28 cellular contexts compared by ENCODE assay signal in the genomic region with DNA sequence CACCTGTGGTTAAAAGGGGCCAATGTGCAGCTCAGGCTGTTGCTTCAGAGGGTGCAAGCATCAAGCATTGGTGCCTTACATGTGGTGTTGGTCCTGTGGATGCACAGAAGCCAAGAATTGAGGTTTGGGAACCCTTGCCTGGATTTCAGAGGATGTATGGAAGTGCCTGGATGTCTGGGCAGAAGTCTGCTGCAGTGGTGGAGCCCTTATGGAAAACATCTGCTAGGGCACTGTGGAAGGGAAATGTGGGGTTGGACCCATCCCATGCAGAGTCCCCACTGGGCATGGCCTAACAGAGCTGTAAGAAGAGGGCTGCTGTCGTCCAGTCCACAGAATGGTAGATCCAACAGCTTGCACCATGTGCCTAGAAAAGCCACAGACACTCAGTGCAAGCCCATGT. TPM values are rescaled to one million over a fixed set of nuclear protein-coding genes. Genes with fewer than 3 reads are reported as not detected.
DNase-seq lines count a peak whose midpoint lies in the region; ATAC-seq and TF ChIP-seq lines count a peak whose summit lies in the region.
"Had no signal": no experiment of that assay in that cellular context is flagged by ENCODE, and none has a peak within 500 bp of the region (broad histone marks: within the 10 kb centered on the region; RNA-seq: fewer than 3 reads in every experiment).

No MANE protein-coding gene starts in this region.

- H3F3A ChIP-seq in SK-N-SH (replicated peaks; ENCODE audit: insufficient read depth) = peaks cover under 1% of the 10 kb centered on the region

- peaks cover 93% of the 10 kb centered on the region for H3K79me2 ChIP-seq in SK-N-SH (ENCODE audit: insufficient read depth)

- H4K20me1 ChIP-seq in SK-N-SH (ENCODE audit: insufficient read depth) = peaks cover 19% of the 10 kb centered on the region

- no peak overlapping the region for H3K4me3 Mint-ChIP-seq in HFFc6
- no peak overlapping the region for H3K4me3 Mint-ChIP-seq in activated naive CD8-positive, alpha-beta T cell treated with anti-CD3 and anti-CD28 coated beads for 36 hours
- no peak overlapping the region for H3K4me3 Mint-ChIP-seq in naive thymus-derived CD4-positive, alpha-beta T cell
- H3K4me3 Mint-ChIP-seq in glutamatergic neuron (ENCODE audit: unreplicated experiment) = no peak overlapping the region
- H3K4me3 Mint-ChIP-seq: activated CD4-positive, alpha-beta T cell treated with anti-CD3 and anti-CD28 coated beads for 36 hours; activated CD8-positive, alpha-beta memory T cell treated with anti-CD3 and anti-CD28 coated beads, Interleukin-2, amount 10 ng/mL, durations not matched to agents 7 days and 5 days; activated naive CD4-positive, alpha-beta T cell treated with anti-CD3 and anti-CD28 coated beads, Interleukin-2, amount 50 U/mL, for 24 hours had no signal

- peaks cover 36% of the 10 kb centered on the region for H3K9me3 Mint-ChIP-seq in HFFc6
- H3K9me3 Mint-ChIP-seq in activated naive CD8-positive, alpha-beta T cell treated with anti-CD3 and anti-CD28 coated beads for 36 hours = peaks cover 66% of the 10 kb centered on the region
- peaks cover 16 to 90% (median 56%) of the 10 kb centered on the region in 11 donors for H3K9me3 Mint-ChIP-seq in naive thymus-derived CD4-positive, alpha-beta T cell
- peaks cover 26% of the 10 kb centered on the region for H3K9me3 Mint-ChIP-seq in glutamatergic neuron (ENCODE audit: unreplicated experiment)

- H3K36me3 Mint-ChIP-seq in HFFc6 (ENCODE audit: low read depth) (peaks cover 81% of the 10 kb centered on the region), glutamatergic neuron (ENCODE audit: unreplicated experiment) (peaks cover 54% of the 10 kb centered on the region)
- H3K36me3 Mint-ChIP-seq in activated naive CD8-positive, alpha-beta T cell treated with anti-CD3 and anti-CD28 coated beads for 36 hours = peaks cover 86% of the 10 kb centered on the region
- peaks cover 47 to 85% (median 75%) of the 10 kb centered on the region in 5 donors for H3K36me3 Mint-ChIP-seq in naive thymus-derived CD4-positive, alpha-beta T cell

- CTCF ChIA-PET in naive thymus-derived CD4-positive, alpha-beta T cell (lab: Charles Lee) = interaction anchor here (0.6 to 1.5 kb wide), 3 partner anchors 10 to 228 kb away, joined by 3 to 5 read pairs (median 4); a partner anchor contains a TSS
- CTCF ChIA-PET in SK-N-SH (lab: Yijun Ruan, JAX) = no interaction called here

- H3K9me3 ChIP-seq in naive thymus-derived CD4-positive, alpha-beta T cell (ENCODE audit: control insufficient read depth in 2 of 3, low read length in 3 of 3) = peaks cover 0 to 28% (median 12%) of the 10 kb centered on the region in 3 experiments
- H3K9me3 ChIP-seq in SK-N-SH = no peaks in the 10 kb centered on the region
- H3K9me3 ChIP-seq: suprapubic skin had no signal

- peaks cover 0 to 32% (median 9%) of the 10 kb centered on the region in 3 experiments for H3K36me3 ChIP-seq in naive thymus-derived CD4-positive, alpha-beta T cell (ENCODE audit: control insufficient read depth in 2 of 3, insufficient read depth in 3 of 3, low read length in 3 of 3)
- peaks cover 15 to 34% of the 10 kb centered on the region in 2 experiments for H3K36me3 ChIP-seq in SK-N-SH (replicated peaks in 1 of 2; ENCODE audit: control insufficient read depth in 1 of 2, insufficient read depth in 2 of 2, low read length in 1 of 2)

- no peak overlapping the region for H2AFZ ChIP-seq in SK-N-SH (ENCODE audit: low read depth)

- TF ChIP-seq EP300 in SK-N-SH (IDR thresholded peaks at IDR 0.05; ENCODE audit: borderline replicate concordance in 1 of 2, low read depth in 1 of 2, low read length in 1 of 2) = no peak

- H3K27me3 Mint-ChIP-seq in HFFc6 (ENCODE audit: insufficient read depth) (peaks cover 2% of the 10 kb centered on the region; the same call in 1 of the 2 replicates), glutamatergic neuron (ENCODE audit: unreplicated experiment) (peaks cover 9% of the 10 kb centered on the region)
- H3K27me3 Mint-ChIP-seq in activated naive CD8-positive, alpha-beta T cell treated with anti-CD3 and anti-CD28 coated beads for 36 hours = no peaks in the 10 kb centered on the region
- no peaks in the 10 kb centered on the region for H3K27me3 Mint-ChIP-seq in naive thymus-derived CD4-positive, alpha-beta T cell
- H3K27me3 Mint-ChIP-seq: activated CD4-positive, alpha-beta T cell treated with anti-CD3 and anti-CD28 coated beads for 36 hours; activated CD8-positive, alpha-beta memory T cell treated with anti-CD3 and anti-CD28 coated beads, Interleukin-2, amount 10 ng/mL, durations not matched to agents 7 days and 5 days; activated naive CD4-positive, alpha-beta T cell treated with anti-CD3 and anti-CD28 coated beads, Interleukin-2, amount 50 U/mL, for 24 hours; progenitor cell of endocrine pancreas had no signal

- no peak overlapping the region for H3K4me3 ChIP-seq in naive thymus-derived CD4-positive, alpha-beta T cell (ENCODE audit: low read length)
- no peak overlapping the region; a peak in 1 of 4 replicates for H3K4me3 ChIP-seq in SK-N-SH (ENCODE audit: low read depth in 2 of 2, low read length in 1 of 2)
- H3K4me3 ChIP-seq: ascending aorta, cardiac muscle cell, esophagus squamous epithelium, suprapubic skin had no signal

- WGBS in SK-N-SH (ENCODE audit: low lambda C conversion rate) = 90% methylated on average over 1 of the region's 1 CpG

- no peak for ATAC-seq in naive thymus-derived CD4-positive, alpha-beta T cell
- ATAC-seq in HG02642 (IDR thresholded peaks at IDR 0.05; ENCODE audit: poor library complexity, unreplicated experiment) = no peak
- ATAC-seq: activated CD4-positive, alpha-beta T cell treated with anti-CD3 and anti-CD28 coated beads for 36 hours; activated CD8-positive, alpha-beta memory T cell treated with anti-CD3 and anti-CD28 coated beads, Interleukin-2, amount 10 ng/mL, durations not matched to agents 7 days and 5 days; left lobe of liver had no signal

- TF ChIP-seq CTCF in HFFc6 (IDR thresholded peaks at IDR 0.05) = 0 out of 2 replicates have a peak, but pooled peaks have one; percentile 9
- no peak for TF ChIP-seq CTCF in glutamatergic neuron (IDR thresholded peaks at IDR 0.05; ENCODE audit: partially characterized antibody, unreplicated experiment)
- no peak for TF ChIP-seq CTCF in SK-N-SH (IDR thresholded peaks at IDR 0.05)

- TF ChIP-seq RAD21 in SK-N-SH (IDR thresholded peaks at IDR 0.05; ENCODE audit: low read length) = no peak

- H3K4me1 ChIP-seq in naive thymus-derived CD4-positive, alpha-beta T cell (ENCODE audit: control insufficient read depth in 2 of 2, insufficient read depth in 2 of 2, low read length in 2 of 2) = peaks cover 17 to 21% of the 10 kb centered on the region in 2 donors
- H3K4me1 ChIP-seq in SK-N-SH (ENCODE audit: control insufficient read depth in 1 of 2, insufficient read depth in 2 of 2, low read depth in 1 of 2, low read length in 1 of 2) = no peaks in the 10 kb centered on the region
- H3K4me1 ChIP-seq: ascending aorta, esophagus squamous epithelium, suprapubic skin had no signal

- POLR2A ChIA-PET in naive thymus-derived CD4-positive, alpha-beta T cell (lab: Charles Lee) = interaction anchor here (0.8 to 3.4 kb wide), 5 partner anchors 11 to 37 kb away, joined by 3 to 14 read pairs (median 3); a partner anchor contains a TSS
- POLR2A ChIA-PET in SK-N-SH (lab: Yijun Ruan, JAX) = no interaction called here

- peak; percentile 4 for DNase-seq in NCI-H1694 (lab: John Stamatoyannopoulos, UW)
- no peak for DNase-seq in NCI-H1694 treated with DMSO at 0.1 percent for 48 hours (lab: John Stamatoyannopoulos, UW)
- DNase-seq in HFFc6 = no peak
- DNase-seq in activated naive CD8-positive, alpha-beta T cell treated with anti-CD3 and anti-CD28 coated beads for 36 hours = no peak
- DNase-seq in naive thymus-derived CD4-positive, alpha-beta T cell = no peak
- DNase-seq in glutamatergic neuron = no peak
- no peak for DNase-seq in SK-N-SH
- DNase-seq: 8988T; activated CD4-positive, alpha-beta T cell treated with anti-CD3 and anti-CD28 coated beads for 36 hours; activated CD8-positive, alpha-beta memory T cell treated with anti-CD3 and anti-CD28 coated beads, Interleukin-2, amount 10 ng/mL, durations not matched to agents 7 days and 5 days; cortex of kidney; esophagus squamous epithelium; GF-D8; HCEC 1CT; hippocampal formation; mesenchymal stem cell; NCI-H1436; NCI-H2107; NCI-H446; OCI-M1; stimulated activated naive CD4-positive, alpha-beta T cell had no signal

- no peaks in the 10 kb centered on the region for H3K9me2 ChIP-seq in SK-N-SH

- no peak overlapping the region for H3K27ac ChIP-seq in naive thymus-derived CD4-positive, alpha-beta T cell (ENCODE audit: low read depth, low read length)
- H3K27ac ChIP-seq in SK-N-SH (ENCODE audit: low read depth in 2 of 2, low read length in 1 of 2) = no peak overlapping the region
- H3K27ac ChIP-seq: ascending aorta, cardiac muscle cell, esophagus squamous epithelium, suprapubic skin had no signal

- intact Hi-C loops in naive thymus-derived CD4-positive, alpha-beta T cell (cut with micrococcal nuclease) = no loop called here

- H3K4me1 Mint-ChIP-seq in HFFc6 (ENCODE audit: low read depth) = peaks cover 16% of the 10 kb centered on the region; the same call in 1 of the 2 replicates
- peaks cover 41% of the 10 kb centered on the region for H3K4me1 Mint-ChIP-seq in activated naive CD8-positive, alpha-beta T cell treated with anti-CD3 and anti-CD28 coated beads for 36 hours
- H3K4me1 Mint-ChIP-seq in naive thymus-derived CD4-positive, alpha-beta T cell = peaks cover 42 to 76% (median 70%) of the 10 kb centered on the region in 7 donors
- no peaks in the 10 kb centered on the region for H3K4me1 Mint-ChIP-seq in glutamatergic neuron (ENCODE audit: low read depth, unreplicated experiment)

- no peak overlapping the region for H3K4me2 ChIP-seq in SK-N-SH

- no peaks in the 10 kb centered on the region for H3K27me3 ChIP-seq in naive thymus-derived CD4-positive, alpha-beta T cell (ENCODE audit: control insufficient read depth in 2 of 2, insufficient read depth in 2 of 2, low read length in 2 of 2)
- no peaks in the 10 kb centered on the region for H3K27me3 ChIP-seq in SK-N-SH (ENCODE audit: insufficient read depth)
- H3K27me3 ChIP-seq: ascending aorta, cardiac muscle cell, esophagus squamous epithelium, suprapubic skin had no signal

- H3K27ac Mint-ChIP-seq in HFFc6 (no peak overlapping the region), glutamatergic neuron (ENCODE audit: unreplicated experiment) (no peak overlapping the region)
- peak overlapping the region; percentile 25 for H3K27ac Mint-ChIP-seq in activated naive CD8-positive, alpha-beta T cell treated with anti-CD3 and anti-CD28 coated beads for 36 hours
- peak overlapping the region in 6 of 9 donors; percentile 12 to 99 (median 52) for H3K27ac Mint-ChIP-seq in naive thymus-derived CD4-positive, alpha-beta T cell
- H3K27ac Mint-ChIP-seq: progenitor cell of endocrine pancreas had no signal

- H3K9ac ChIP-seq in SK-N-SH = no peak overlapping the region

RNA-seq across cellular contexts. Expression of a gene that starts 36.6 kb away (rescaled TPM):
- 10 to 100 TPM; 35.1 to 49.6 (median 41.1) TPM for total RNA-seq in HFFc6 (2021; fragmentation: NEBNext Ultra II Directional; extraction: Animal tissue kit (Norgen Biotek cat#: 25700))
- 10 to 100 TPM; 31.0 to 37.4 TPM for total RNA-seq in activated naive CD8-positive, alpha-beta T cell treated with anti-CD3 and anti-CD28 coated beads for 36 hours
- 100 to 1,000 TPM in 4 of 5 experiments, 10 to 100 TPM in 1; 80.8 to 114 (median 112) TPM for total RNA-seq in naive thymus-derived CD4-positive, alpha-beta T cell
- 10 to 100 TPM; 11.2 to 12.2 TPM for polyA plus RNA-seq in naive thymus-derived CD4-positive, alpha-beta T cell
- total RNA-seq in glutamatergic neuron (ENCODE audit: unreplicated experiment) = 62.5 TPM
- 9.4 and 13.6 TPM in 2 replicates for polyA plus RNA-seq in SK-N-SH (2012; rRNA removed)
- 9.1 and 10.1 TPM in 2 replicates for polyA plus RNA-seq in SK-N-SH (2012; cell fraction: cytosol; rRNA removed)
- polyA plus RNA-seq in SK-N-SH (2012; cell fraction: nucleus; rRNA removed) = 21.1 and 30.6 TPM in 2 replicates

Comparison
In these comparisons a context has a peak if more than half of its experiments do, and no peak if none do; other contexts are left out.
1. H3K27ac Mint-ChIP-seq: peak in activated naive CD8-positive, alpha-beta T cell treated with anti-CD3 and anti-CD28 coated beads for 36 hours (single experiment) and naive thymus-derived CD4-positive, alpha-beta T cell (6 of 9); none in HFFc6 (single experiment) and glutamatergic neuron (single experiment).